13 cellular contexts compared by ENCODE assay signal in the genomic region with DNA sequence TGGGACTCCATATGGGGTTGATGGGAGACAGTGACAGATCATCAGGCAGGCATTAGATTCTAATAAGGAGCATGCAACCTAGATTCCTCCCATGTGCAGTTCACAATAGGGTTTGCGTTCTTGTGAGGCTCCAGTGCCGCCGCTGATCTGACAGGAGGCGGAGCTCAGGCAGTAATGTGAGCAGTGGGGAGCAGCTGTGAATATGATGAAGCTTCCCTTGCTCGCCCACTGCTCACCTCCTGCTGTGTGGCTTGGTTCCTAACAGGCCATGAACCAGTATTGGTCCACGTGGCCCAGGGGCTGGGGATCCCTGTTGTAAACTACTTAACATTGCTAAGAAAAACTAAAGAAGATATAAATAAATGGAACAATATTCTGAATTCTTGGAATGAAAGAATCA.
A peak's percentile ranks its signal among the peaks of the same experiment; 100 is the strongest.
DNase-seq lines count a peak whose midpoint lies in the region; ATAC-seq and TF ChIP-seq lines count a peak whose summit lies in the region.
"Had no signal": no experiment of that assay in that cellular context is flagged by ENCODE, and none has a peak within 500 bp of the region (broad histone marks: within the 10 kb centered on the region; RNA-seq: fewer than 3 reads in every experiment).

No MANE protein-coding gene starts in this region.

- DNase-seq in BE2C (peak; percentile 61), NCI-H1417 (lab: John Stamatoyannopoulos, UW) (peak; percentile 77 to 93 (median 78)), NCI-H82 treated with DMSO at 0.1 percent for 48 hours (lab: John Stamatoyannopoulos, UW; ENCODE audit: unreplicated experiment) (peak; percentile 96), glutamatergic neuron (peak; percentile 79), dedifferentiated amniotic fluid mesenchymal stem cell (ENCODE audit: extremely low spot score) (no peak), AG20443 (ENCODE audit: low spot score) (no peak)
- no peak for DNase-seq in activated CD4-positive, alpha-beta T cell treated with anti-CD3 and anti-CD28 coated beads, Interleukin-2, amount 50 U/mL, for 48 hours
- DNase-seq: activated CD8-positive, alpha-beta memory T cell treated with anti-CD3 and anti-CD28 coated beads, Interleukin-2, amount 50 U/mL, for 4 hours; adrenal gland; hippocampal formation; MV-4-11 had no signal

- peaks cover 8% of the 10 kb centered on the region for H3K27me3 Mint-ChIP-seq in glutamatergic neuron (ENCODE audit: unreplicated experiment)

- peak overlapping the region; percentile 76 for H3K27ac Mint-ChIP-seq in glutamatergic neuron (ENCODE audit: unreplicated experiment)

- no peak overlapping the region for H3K4me3 Mint-ChIP-seq in glutamatergic neuron (ENCODE audit: unreplicated experiment)

- H3K9me3 Mint-ChIP-seq in glutamatergic neuron (ENCODE audit: unreplicated experiment): no peaks in the 10 kb centered on the region

- no peaks in the 10 kb centered on the region for H3K9me3 ChIP-seq in BE2C
- H3K9me3 ChIP-seq: adrenal gland had no signal

- ATAC-seq in HG02678 (IDR thresholded peaks at IDR 0.05; ENCODE audit: unreplicated experiment): no peak
- ATAC-seq: sciatic nerve had no signal

- H3K4me1 ChIP-seq in BE2C: peaks cover 3% of the 10 kb centered on the region; the same call in 1 of the 2 replicates
- H3K4me1 ChIP-seq: adrenal gland had no signal

- no peaks in the 10 kb centered on the region for H3K27me3 ChIP-seq in BE2C
- H3K27me3 ChIP-seq: adrenal gland had no signal

- H3K36me3 ChIP-seq in BE2C: no peaks in the 10 kb centered on the region
- H3K36me3 ChIP-seq: adrenal gland had no signal

- H3K4me1 Mint-ChIP-seq in glutamatergic neuron (ENCODE audit: low read depth, unreplicated experiment): peaks cover 18% of the 10 kb centered on the region

- H3K4me3 ChIP-seq in BE2C (ENCODE audit: low read depth, low read length): no peak overlapping the region
- H3K4me3 ChIP-seq: adrenal gland had no signal

- TF ChIP-seq CTCF in BE2C (IDR thresholded peaks at IDR 0.05; ENCODE audit: low read depth, low read length): no peak
- TF ChIP-seq CTCF in glutamatergic neuron (IDR thresholded peaks at IDR 0.05; ENCODE audit: partially characterized antibody, unreplicated experiment): no peak

- H3K36me3 Mint-ChIP-seq in glutamatergic neuron (ENCODE audit: unreplicated experiment): peaks cover 6% of the 10 kb centered on the region

Comparison
In these comparisons a context has a peak if more than half of its experiments do, and no peak if none do; other contexts are left out.
1. DNase-seq: peak in BE2C (single experiment), NCI-H1417 (3 of 3), NCI-H82 treated with DMSO at 0.1 percent for 48 hours (single experiment) and glutamatergic neuron (single experiment); none in activated CD4-positive, alpha-beta T cell treated with anti-CD3 and anti-CD28 coated beads, Interleukin-2, amount 50 U/mL, for 48 hours (0 of 2), dedifferentiated amniotic fluid mesenchymal stem cell (single experiment) and AG20443 (single experiment).